In genomic region chr10:110225756-110226554, GRCh38 we compare ENCODE assay signal across 8 cellular contexts. TPM values are rescaled to one million over a fixed set of nuclear protein-coding genes. Genes with fewer than 3 reads are reported as not detected.
DNase-seq lines count a peak whose midpoint lies in the region; TF ChIP-seq lines count a peak whose summit lies in the region.

No MANE protein-coding gene starts in this region.

- H3K4ac ChIP-seq in H9 (ENCODE audit: low read depth, low read length) = no peak overlapping the region

- no peak overlapping the region for H4K5ac ChIP-seq in H9 (ENCODE audit: insufficient read length, low read depth, low read length)

- H2AFZ ChIP-seq in H9 (ENCODE audit: low read length) = no peak overlapping the region
- H2AFZ ChIP-seq in neural progenitor cell (replicated peaks) = peak overlapping the region; percentile 82

- H3K79me1 ChIP-seq in H9 (ENCODE audit: insufficient read depth, low read depth, low read length, poor library complexity, severe bottlenecking) = no peaks in the 10 kb centered on the region

- intact Hi-C loops in stomach (cut with DNase I; ENCODE audit: low total_unique reads) = no loop called here

- H3K27ac Mint-ChIP-seq in H9 (peak overlapping the region; percentile 87 to 98 (median 97)), neural progenitor cell (no peak overlapping the region)

- no peaks in the 10 kb centered on the region for H3K9me3 Mint-ChIP-seq in H9
- no peaks in the 10 kb centered on the region for H3K9me3 Mint-ChIP-seq in neural progenitor cell

- H3K27ac ChIP-seq in H9 (ENCODE audit: insufficient read length, low read depth, low read length) = no peak overlapping the region
- H3K27ac ChIP-seq in neural progenitor cell = peak overlapping the region; percentile 68
- H3K27ac ChIP-seq in stomach = peak overlapping the region; percentile 75 to 97 (median 95)

- no peaks in the 10 kb centered on the region for H3K27me3 ChIP-seq in H9 (ENCODE audit: insufficient read depth, low read length)
- H3K27me3 ChIP-seq in neural progenitor cell = peaks cover 26% of the 10 kb centered on the region
- H3K27me3 ChIP-seq in stomach = no peaks in the 10 kb centered on the region

- no peak overlapping the region for H3K14ac ChIP-seq in H9 (ENCODE audit: insufficient read depth, low read length)

- no peak overlapping the region for H3K18ac ChIP-seq in H9 (ENCODE audit: insufficient read length, low read depth, low read length)

- H2AK5ac ChIP-seq in H9 (ENCODE audit: insufficient read length, low read length) = no peak overlapping the region

- no peak overlapping the region for H2BK5ac ChIP-seq in H9 (ENCODE audit: insufficient read length, low read length)

- no peak overlapping the region for H2BK15ac ChIP-seq in H9 (ENCODE audit: low read depth, low read length)

- TF ChIP-seq CTCF in H9 (conservative IDR thresholded peaks at IDR 0.05) (peak; percentile 71), neural progenitor cell (IDR thresholded peaks at IDR 0.05) (peak; percentile 65), stomach (IDR thresholded peaks at IDR 0.05) (peak in 5 of 7 experiments; percentile 62 to 78 (median 67))

- H3K4me3 Mint-ChIP-seq in H9 (peak overlapping the region; percentile 90 to 94), neural progenitor cell (peak overlapping the region; percentile 92)

- peak overlapping the region; percentile 77; the same call in 1 of the 2 replicates for H3K9ac ChIP-seq in ES-I3 (ENCODE audit: low read depth, low read length)
- H3K9ac ChIP-seq in H9 (ENCODE audit: extremely low read depth, insufficient read length, low read length) = no peak overlapping the region
- no peak overlapping the region for H3K9ac ChIP-seq in neural progenitor cell

- H3K56ac ChIP-seq in H9 (ENCODE audit: insufficient read length, low read depth, low read length) = no peak overlapping the region

- H3K79me2 ChIP-seq in H9 (ENCODE audit: insufficient read depth, low read length) (no peaks in the 10 kb centered on the region), neural progenitor cell (ENCODE audit: low read depth) (no peaks in the 10 kb centered on the region)

- H3K36me3 Mint-ChIP-seq in H9 (ENCODE audit: insufficient read depth in 1 of 3, low read depth in 3 of 3) (peaks cover 2 to 5% (median 2%) of the 10 kb centered on the region in 3 experiments; a peak in 2 of 7 replicates), neural progenitor cell (peaks cover 7% of the 10 kb centered on the region)

- H3K27me3 Mint-ChIP-seq in H9 (ENCODE audit: low read depth) (peaks cover 40% of the 10 kb centered on the region), neural progenitor cell (ENCODE audit: insufficient read depth, low read depth) (peaks cover 20% of the 10 kb centered on the region)

- H4K8ac ChIP-seq in H9 (replicated peaks; ENCODE audit: insufficient read length, low read depth, low read length) = no peak overlapping the region

- H3K4me1 Mint-ChIP-seq in H9 = peaks cover 36 to 37% of the 10 kb centered on the region in 2 experiments
- peaks cover 29% of the 10 kb centered on the region for H3K4me1 Mint-ChIP-seq in neural progenitor cell

- no peak overlapping the region for H3K23ac ChIP-seq in H9 (ENCODE audit: insufficient read length, low read depth, low read length)

- H2BK12ac ChIP-seq in H9 (ENCODE audit: insufficient read length, low read depth, low read length) = no peak overlapping the region

- no peak for TF ChIP-seq EP300 in stomach (IDR thresholded peaks at IDR 0.05)

- no peak overlapping the region for H2BK120ac ChIP-seq in H9 (ENCODE audit: low read depth, low read length, poor library complexity, severe bottlenecking)

- H3K36me3 ChIP-seq in ES-I3 (ENCODE audit: insufficient read depth, low read length) (no peaks in the 10 kb centered on the region), neural progenitor cell (peaks cover 11% of the 10 kb centered on the region), stomach (peaks cover 0 to 24% (median 19%) of the 10 kb centered on the region in 4 donors)

- H2BK20ac ChIP-seq in H9 (ENCODE audit: low read depth, low read length, poor library complexity, severe bottlenecking) = no peak overlapping the region

- H3K4me2 ChIP-seq in H9 (ENCODE audit: insufficient read depth, insufficient read length, low read length) (peak overlapping the region; percentile 28), neural progenitor cell (peak overlapping the region; percentile 73)

- H3K4me3 ChIP-seq in neural progenitor cell = peak overlapping the region; percentile 95
- peak overlapping the region; percentile 78 to 91 (median 87) for H3K4me3 ChIP-seq in stomach

- peaks cover 23% of the 10 kb centered on the region for H3F3A ChIP-seq in neural progenitor cell (ENCODE audit: low read depth)

- DNase-seq in H9 (peak; percentile 93), LoVo (ENCODE audit: low spot score) (peak; percentile 96), SHP77 (lab: John Stamatoyannopoulos, UW) (peak; percentile 79 to 90), foreskin melanocyte (peak; percentile 93), neural progenitor cell (ENCODE audit: low spot score) (peak; percentile 97), stomach (peak; percentile 93)
- DNase-seq in activated gamma-delta T cell treated with anti-CD3 and anti-CD28 coated beads, Interleukin-2, amount 50 U/mL, for 16 hours (ENCODE audit: low read depth) = peak; percentile 79

- H4K91ac ChIP-seq in H9 (ENCODE audit: insufficient read length, low read depth, low read length) = no peak overlapping the region

- no peak overlapping the region for H3T11ph ChIP-seq in H9 (ENCODE audit: low read length)

- H3K9me3 ChIP-seq in ES-I3 (ENCODE audit: control insufficient read depth, insufficient read depth, low read length) (no peaks in the 10 kb centered on the region), H9 (ENCODE audit: control insufficient read depth, low read depth, low read length) (no peaks in the 10 kb centered on the region), neural progenitor cell (ENCODE audit: low read depth) (no peaks in the 10 kb centered on the region), stomach (no peaks in the 10 kb centered on the region)

- H3K23me2 ChIP-seq in H9 (ENCODE audit: insufficient read length, low read depth, low read length, poor library complexity, severe bottlenecking) = peaks cover 7% of the 10 kb centered on the region

- H4K20me1 ChIP-seq in H9 (ENCODE audit: control insufficient read depth, insufficient read depth, insufficient read length) (no peaks in the 10 kb centered on the region), neural progenitor cell (ENCODE audit: low read depth) (peaks cover 29% of the 10 kb centered on the region)

- H3K4me1 ChIP-seq in ES-I3 (ENCODE audit: insufficient read depth, low read length) = peaks cover 17% of the 10 kb centered on the region
- H3K4me1 ChIP-seq in H9 (ENCODE audit: insufficient read depth, low read length) = peaks cover 7% of the 10 kb centered on the region; the same call in 1 of the 2 replicates
- H3K4me1 ChIP-seq in neural progenitor cell = peaks cover 3% of the 10 kb centered on the region
- peaks cover 21 to 48% (median 40%) of the 10 kb centered on the region in 4 donors for H3K4me1 ChIP-seq in stomach

- no CpG with 5 or more reads among the region's 104 CpGs for WGBS in H9 (ENCODE audit: extremely low coverage, insufficient read length, low lambda C conversion rate)
- whole genome bisulfite sequencing in stomach, 5 donors = 0 to 1% (median 1%) methylated on average over 56 to 103 of the region's 104 CpGs

- no peak for TF ChIP-seq POLR2A in stomach (IDR thresholded peaks at IDR 0.05)

RNA-seq across cellular contexts. Expression of gene MXI1, which starts 18.6 kb away (rescaled TPM):
- total RNA-seq in H9 (2021) (5.6 TPM in 2 replicates), neural progenitor cell (ENCODE audit: low replicate concordance) (18.2 and 23.5 TPM in 2 replicates), stomach (100 to 1,000 TPM in 1 of 5 donors, 10 to 100 TPM in 3, 1 to 10 TPM in 1; 3.5 to 163 (median 48.8) TPM)
- polyA plus RNA-seq in stomach = 10 to 100 TPM; 17.1 to 62.0 (median 19.7) TPM
